ENCODE assay signal across 8 cellular contexts in genomic region chr19:58518261-58519086, GRCh38. TPM values are rescaled to one million over a fixed set of nuclear protein-coding genes. Genes with fewer than 3 reads are reported as not detected.
A peak's percentile ranks its signal among the peaks of the same experiment; 100 is the strongest.
DNase-seq lines count a peak whose midpoint lies in the region; ATAC-seq, FAIRE-seq and TF ChIP-seq lines count a peak whose summit lies in the region.

No MANE protein-coding gene starts in this region.

- peak overlapping the region; percentile 99 for H3K4me3 Mint-ChIP-seq in CD4-positive, alpha-beta T cell

- no peak overlapping the region; the same call in 1 of the 2 replicates for H2AFZ ChIP-seq in GM12878 (ENCODE audit: control insufficient read depth, low read depth, low read length)

- H3K4me1 ChIP-seq in GM12878 (ENCODE audit: control insufficient read depth, insufficient read depth, low read length), result peaks cover 23% of the 10 kb centered on the region
- peaks cover 2 to 18% of the 10 kb centered on the region in 2 donors for H3K4me1 ChIP-seq in lung (ENCODE audit: control insufficient read depth in 2 of 2, insufficient read depth in 2 of 2, low read length in 2 of 2)

- H3K36me3 ChIP-seq in GM12878 (ENCODE audit: control insufficient read depth in 2 of 2, insufficient read depth in 2 of 2, low read length in 1 of 2), result peaks cover 0 to 8% of the 10 kb centered on the region in 2 experiments; a peak in 3 of 4 replicates
- H3K36me3 ChIP-seq in lung (ENCODE audit: control insufficient read depth in 2 of 2, insufficient read depth in 2 of 2, low read length in 2 of 2), result peaks cover 0 to 16% of the 10 kb centered on the region in 2 donors

- H3K27ac ChIP-seq in CD4-positive, alpha-beta T cell (ENCODE audit: low read depth, low read length), result peak overlapping the region; percentile 87
- H3K27ac ChIP-seq in GM12878 (ENCODE audit: control insufficient read depth, insufficient read depth), result peak overlapping the region; percentile 88
- peak overlapping the region; percentile 91 to 94 for H3K27ac ChIP-seq in lung (ENCODE audit: low read depth in 1 of 2, low read length in 1 of 2)

- no peak for FAIRE-seq in GM12878 (lab: Jason Lieb, UNC)

- TF ChIP-seq CTCF in CD4-positive, alpha-beta T cell (IDR thresholded peaks at IDR 0.05), result no peak
- TF ChIP-seq CTCF in LNCAP (IDR thresholded peaks at IDR 0.05) (peak; percentile 12), GM12878 (IDR thresholded peaks at IDR 0.05 in 2 of 3, conservative IDR thresholded peaks at IDR 0.05 in 1 of 3; ENCODE audit: control insufficient read depth in 2 of 3, extremely low read depth in 1 of 3, insufficient read depth in 1 of 3, low read depth in 3 of 3, low read length in 3 of 3) (no peak), lung (IDR thresholded peaks at IDR 0.05; ENCODE audit: control extremely low read depth, extremely low read depth) (no peak)

- H3K4me3 ChIP-seq in GM12878 (peak overlapping the region; percentile 89), lung (peak overlapping the region; percentile 65)

- H3K9me3 Mint-ChIP-seq in CD4-positive, alpha-beta T cell, result no peaks in the 10 kb centered on the region

- intact Hi-C loops in CD4-positive, alpha-beta T cell (cut with DNase I, micrococcal nuclease), result loop anchor here (1.0 to 5.0 kb wide), 7 partner anchors 26 to 211 kb away; partner anchors contain the start of genes TRIM28 (in 2 of the 2), ERVK3-1 (in 1 of the 2) and ZSCAN22 (in 1 of the 2)
- intact Hi-C loops in GM12878 (cut with micrococcal nuclease; ENCODE audit: unreplicated experiment), result loop anchor here (1.0 to 5.0 kb wide), 4 partner anchors 42 to 191 kb away; partner anchors contain the start of genes MZF1, ZNF446, ZNF837 and ZSCAN22

- ATAC-seq in CD4-positive, alpha-beta T cell (ENCODE audit: poor library complexity), result no peak
- ATAC-seq in GM12878, result no peak
- ATAC-seq in lung (ENCODE audit: insufficient read depth, low FRiP score), result no peak

- 3% methylated on average over 22 of the region's 22 CpGs for WGBS in GM12878 (ENCODE audit: insufficient coverage, insufficient replicate concordance, low lambda C conversion rate, missing lambda C conversion rate)
- 6 to 9% methylated on average over 21 to 22 of the region's 22 CpGs for WGBS in lung, 2 donors

- H3K79me2 ChIP-seq in GM12878 (ENCODE audit: control insufficient read depth, insufficient read depth, low read length), result peaks cover 39% of the 10 kb centered on the region

- H3K36me3 Mint-ChIP-seq in CD4-positive, alpha-beta T cell (ENCODE audit: low read depth), result peaks cover 30% of the 10 kb centered on the region

- H3K4me1 Mint-ChIP-seq in CD4-positive, alpha-beta T cell (ENCODE audit: low read depth), result peaks cover 53% of the 10 kb centered on the region

- no peaks in the 10 kb centered on the region for H3K27me3 Mint-ChIP-seq in CD4-positive, alpha-beta T cell

- POLR2A ChIA-PET in CD4-positive, alpha-beta T cell (lab: Charles Lee), result interaction anchor here (0.7 to 3.5 kb wide), 12 partner anchors 17 to 335 kb away, joined by 3 to 56 read pairs (median 10); partner anchors contain the start of genes MZF1, TRIM28, UBE2M and ZNF274
- POLR2A ChIA-PET in GM12878 (lab: Charles Lee), result interaction anchor here (0.7 to 3.0 kb wide), 7 partner anchors 29 to 240 kb away, joined by 3 to 16 read pairs (median 5); partner anchors contain the start of genes CHMP2A and UBE2M

- H3K27ac Mint-ChIP-seq in CD4-positive, alpha-beta T cell, result peak overlapping the region; percentile 98

- no peaks in the 10 kb centered on the region for H4K20me1 ChIP-seq in GM12878 (ENCODE audit: control insufficient read depth, insufficient read depth)

- RAD21 ChIA-PET in GM12878 (lab: Charles Lee; ENCODE audit: unreplicated experiment), result interaction anchor here (0.6 to 4.0 kb wide), 4 partner anchors 35 to 137 kb away, joined by 3 to 50 read pairs (median 14); no protein-coding TSS in a partner anchor

- TF ChIP-seq EP300 in GM12878 (IDR thresholded peaks at IDR 0.05; ENCODE audit: borderline replicate concordance in 1 of 2, control insufficient read depth in 1 of 2, low read depth in 2 of 2, low read length in 2 of 2), result no peak

- H3K9ac ChIP-seq in GM12878 (ENCODE audit: control insufficient read depth, insufficient read depth, low read length), result peak overlapping the region; percentile 90

- SMC1A ChIA-PET in GM12878 (lab: Charles Lee; ENCODE audit: uncharacterized antibody, unreplicated experiment), result interaction anchor here (1.2 to 3.6 kb wide), 4 partner anchors 19 to 1019 kb away, joined by 3 to 43 read pairs (median 3); partner anchors contain the start of gene ZNF773

- no peak for TF ChIP-seq RAD21 in GM12878 (IDR thresholded peaks at IDR 0.05; ENCODE audit: insufficient read depth, low read depth, low read length)

- H3K9me3 ChIP-seq in CD4-positive, alpha-beta T cell (ENCODE audit: control insufficient read depth, low read length), result no peaks in the 10 kb centered on the region
- H3K9me3 ChIP-seq in GM12878 (replicated peaks; ENCODE audit: control insufficient read depth, insufficient read depth, low read length), result no peaks in the 10 kb centered on the region
- H3K9me3 ChIP-seq in lung (ENCODE audit: control insufficient read depth in 2 of 2, insufficient read depth in 1 of 2, low read length in 1 of 2), result no peaks in the 10 kb centered on the region

- CTCF ChIA-PET in CD4-positive, alpha-beta T cell (lab: Charles Lee), result interaction anchor here (1.1 to 4.7 kb wide), 12 partner anchors 18 to 156 kb away, joined by 3 to 60 read pairs (median 8); partner anchors contain the start of genes CHMP2A, TRIM28, UBE2M and ZNF324B
- CTCF ChIA-PET in GM12878 (lab: Yijun Ruan, JAX), result interaction anchor here (0.9 to 4.2 kb wide), 13 partner anchors 14 to 780 kb away, joined by 3 to 67 read pairs (median 8); partner anchors contain the start of genes CHMP2A, ZNF274, ZNF497 and ZSCAN22

- H3K27me3 ChIP-seq in CD4-positive, alpha-beta T cell (ENCODE audit: control insufficient read depth, insufficient read depth, low read length), result no peaks in the 10 kb centered on the region
- no peaks in the 10 kb centered on the region for H3K27me3 ChIP-seq in GM12878 (replicated peaks in 1 of 2; ENCODE audit: control insufficient read depth in 2 of 2, insufficient read depth in 2 of 2, low read length in 1 of 2)
- no peaks in the 10 kb centered on the region for H3K27me3 ChIP-seq in lung (ENCODE audit: control insufficient read depth, insufficient read depth)

- no peak for DNase-seq in CD4-positive, alpha-beta T cell
- DNase-seq in GM12878 (ENCODE audit: low read depth, low spot score) (no peak), lung (ENCODE audit: low spot score) (no peak), foreskin melanocyte (no peak), D341Med (ENCODE audit: low spot score) (no peak)
- no peak for DNase-seq in stimulated activated CD8-positive, alpha-beta memory T cell treated with anti-CD3 and anti-CD28 coated beads, Interleukin-4, amount 100 ng/mL, for 48 hours
- DNase-seq in activated CD4-positive, CD25-positive, alpha-beta regulatory T cell (lab: John Stamatoyannopoulos, UW), result no peak

- H3K4me2 ChIP-seq in GM12878 (ENCODE audit: control insufficient read depth, insufficient read depth), result peak overlapping the region; percentile 60

- in situ Hi-C loops in GM12878 (cut with MboI), result no loop called here

- no TSS peak for BruUV-seq in GM12878 (replicated peaks; lab: Mats Ljungman, UMichigan)

- 0 out of 2 replicates have a peak, but pooled peaks have one; percentile 3 for TF ChIP-seq POLR2A in GM12878 (IDR thresholded peaks at IDR 0.05; ENCODE audit: low read depth, low read length)

RNA-seq across cellular contexts. Expression of gene ZBTB45, which starts 1.1 kb away (rescaled TPM):
- 1 to 10 TPM; 5.7 to 6.3 TPM for total RNA-seq in CD4-positive, alpha-beta T cell
- total RNA-seq in GM12878 (2013; cell fraction: nucleolus; rRNA removed), result 15.6 and 15.7 TPM in 2 replicates
- total RNA-seq in GM12878 (2014; rRNA removed) (4.5 and 6.1 TPM in 2 replicates), GM12878 (2014; rRNA removed; fragmentation: Illumina TruSeq; extraction: Trizol) (1.2 and 1.7 TPM in 2 replicates), GM12878 (2021) (12.7 and 17.2 TPM in 2 replicates), lung (10 to 100 TPM in 1 of 2 donors, 1 to 10 TPM in 1; 6.0 to 20.2 TPM)
- 1.9 TPM for polyA plus RNA-seq in GM12878 (2011; ENCODE audit: low read depth)
- polyA plus RNA-seq in GM12878 (2011; rRNA removed) (0.72 and 2.4 TPM in 2 replicates), GM12878 (2014; fragmentation: Illumina TruSeq; extraction: Trizol) (0.13 and 1.2 TPM in 2 replicates), GM12878 (2014; fragmentation: Nextera tagmentation; extraction: Ambion mirVana) (under 1 TPM; 0.29 to 0.33 TPM), GM12878 (2014; rRNA removed) (7.7 and 8.0 TPM in 2 replicates), GM12878 (2016; fragmentation: Nextera tagmentation; extraction: Ambion mirVana) (10 to 100 TPM; 13.9 to 14.3 TPM), lung (1 to 10 TPM; 7.7 to 9.6 TPM)
- 4.0 and 5.1 TPM in 2 replicates for polyA plus RNA-seq in GM12878 (2011; cell fraction: cytosol; rRNA removed)
- polyA plus RNA-seq in GM12878 (2011; cell fraction: nucleus; rRNA removed), result 8.5 and 13.4 TPM in 2 replicates
- polyA plus RNA-seq in GM12878 (2012), result 10.1 TPM in 2 replicates
- 1.8 and 5.1 TPM in 2 replicates for polyA minus RNA-seq in GM12878 (2011; rRNA and poly(A)+ RNA removed)
- 3.8 and 4.0 TPM in 2 replicates for polyA minus RNA-seq in GM12878 (2011; cell fraction: cytosol; rRNA and poly(A)+ RNA removed)
- 7.6 and 15.4 TPM in 2 replicates for polyA minus RNA-seq in GM12878 (2011; cell fraction: nucleus; rRNA and poly(A)+ RNA removed)

RNA-seq across cellular contexts. Expression of gene SLC27A5, which starts 6.7 kb away (rescaled TPM):
- total RNA-seq in CD4-positive, alpha-beta T cell, result 1 to 10 TPM; 3.5 to 4.8 TPM
- total RNA-seq in GM12878 (2013; cell fraction: nucleolus; rRNA removed), result 20.5 and 26.7 TPM in 2 replicates
- 48.4 and 57.2 TPM in 2 replicates for total RNA-seq in GM12878 (2014; rRNA removed)
- total RNA-seq in GM12878 (2014; rRNA removed; fragmentation: Illumina TruSeq; extraction: Trizol), result 25.7 and 26.8 TPM in 2 replicates
- 31.2 and 31.5 TPM in 2 replicates for total RNA-seq in GM12878 (2021)
- polyA plus RNA-seq in GM12878 (2011; ENCODE audit: low read depth), result 28.8 TPM
- polyA plus RNA-seq in GM12878 (2011; rRNA removed), result 13.7 and 32.0 TPM in 2 replicates
- polyA plus RNA-seq in GM12878 (2011; cell fraction: cytosol; rRNA removed), result 64.9 and 72.7 TPM in 2 replicates
- polyA plus RNA-seq in GM12878 (2011; cell fraction: nucleus; rRNA removed), result 30.2 and 38.4 TPM in 2 replicates
- 36.9 and 38.7 TPM in 2 replicates for polyA plus RNA-seq in GM12878 (2012)
- polyA plus RNA-seq in GM12878 (2014; fragmentation: Illumina TruSeq; extraction: Trizol), result 5.7 and 21.2 TPM in 2 replicates
- polyA plus RNA-seq in GM12878 (2014; fragmentation: Nextera tagmentation; extraction: Ambion mirVana), result 100 to 1,000 TPM; 113 to 127 TPM
- polyA plus RNA-seq in GM12878 (2014; rRNA removed), result 55.7 and 62.9 TPM in 2 replicates
- 10 to 100 TPM; 25.8 to 28.6 TPM for polyA plus RNA-seq in GM12878 (2016; fragmentation: Nextera tagmentation; extraction: Ambion mirVana)
- polyA minus RNA-seq in GM12878 (2011; rRNA and poly(A)+ RNA removed), result 26.4 and 33.4 TPM in 2 replicates
- 7.6 and 12.6 TPM in 2 replicates for polyA minus RNA-seq in GM12878 (2011; cell fraction: cytosol; rRNA and poly(A)+ RNA removed)
- polyA minus RNA-seq in GM12878 (2011; cell fraction: nucleus; rRNA and poly(A)+ RNA removed), result 13.8 and 24.1 TPM in 2 replicates
- 10 to 100 TPM in 1 of 2 donors, 1 to 10 TPM in 1; 7.9 to 11.3 TPM for total RNA-seq in lung
- polyA plus RNA-seq in lung, result 10 to 100 TPM; 14.6 to 19.0 TPM

RNA-seq across cellular contexts. Expression of gene TRIM28, which starts 25.4 kb away (rescaled TPM):
- 100 to 1,000 TPM; 549 to 553 TPM for total RNA-seq in CD4-positive, alpha-beta T cell
- total RNA-seq in GM12878 (2013; cell fraction: nucleolus; rRNA removed), result 166 and 167 TPM in 2 replicates
- 569 and 650 TPM in 2 replicates for total RNA-seq in GM12878 (2014; rRNA removed)
- total RNA-seq in GM12878 (2014; rRNA removed; fragmentation: Illumina TruSeq; extraction: Trizol), result 256 and 311 TPM in 2 replicates
- total RNA-seq in GM12878 (2021), result 492 and 503 TPM in 2 replicates
- 313 TPM for polyA plus RNA-seq in GM12878 (2011; ENCODE audit: low read depth)
- 167 and 420 TPM in 2 replicates for polyA plus RNA-seq in GM12878 (2011; rRNA removed)
- 459 and 854 TPM in 2 replicates for polyA plus RNA-seq in GM12878 (2011; cell fraction: cytosol; rRNA removed)
- polyA plus RNA-seq in GM12878 (2011; cell fraction: nucleus; rRNA removed), result 1,223 and 1,590 TPM in 2 replicates
- 410 and 474 TPM in 2 replicates for polyA plus RNA-seq in GM12878 (2012)
- polyA plus RNA-seq in GM12878 (2014; fragmentation: Illumina TruSeq; extraction: Trizol), result 147 and 280 TPM in 2 replicates
- 10 to 100 TPM in 1 of 2 experiments, 1 to 10 TPM in 1; 5.0 to 32.5 TPM for polyA plus RNA-seq in GM12878 (2014; fragmentation: Nextera tagmentation; extraction: Ambion mirVana)
- 363 and 502 TPM in 2 replicates for polyA plus RNA-seq in GM12878 (2014; rRNA removed)
- 10 to 100 TPM; 82.9 to 91.1 TPM for polyA plus RNA-seq in GM12878 (2016; fragmentation: Nextera tagmentation; extraction: Ambion mirVana)
- 1,048 and 1,483 TPM in 2 replicates for polyA minus RNA-seq in GM12878 (2011; rRNA and poly(A)+ RNA removed)
- polyA minus RNA-seq in GM12878 (2011; cell fraction: cytosol; rRNA and poly(A)+ RNA removed), result 474 and 545 TPM in 2 replicates
- 282 and 438 TPM in 2 replicates for polyA minus RNA-seq in GM12878 (2011; cell fraction: nucleus; rRNA and poly(A)+ RNA removed)
- total RNA-seq in lung, result 100 to 1,000 TPM; 171 to 250 TPM
- 100 to 1,000 TPM; 175 to 188 TPM for polyA plus RNA-seq in lung

RNA-seq across cellular contexts. Expression of gene CHMP2A, which starts 36.4 kb away (rescaled TPM):
- total RNA-seq in CD4-positive, alpha-beta T cell, result 10 to 100 TPM; 60.5 to 62.4 TPM
- 14.9 and 17.2 TPM in 2 replicates for total RNA-seq in GM12878 (2013; cell fraction: nucleolus; rRNA removed)
- total RNA-seq in GM12878 (2014; rRNA removed), result 89.3 and 92.8 TPM in 2 replicates
- total RNA-seq in GM12878 (2014; rRNA removed; fragmentation: Illumina TruSeq; extraction: Trizol), result 89.3 and 95.0 TPM in 2 replicates
- total RNA-seq in GM12878 (2021), result 98.5 and 105 TPM in 2 replicates
- polyA plus RNA-seq in GM12878 (2011; ENCODE audit: low read depth), result 83.1 TPM
- polyA plus RNA-seq in GM12878 (2011; rRNA removed), result 92.3 and 102 TPM in 2 replicates
- polyA plus RNA-seq in GM12878 (2011; cell fraction: cytosol; rRNA removed), result 130 and 146 TPM in 2 replicates
- polyA plus RNA-seq in GM12878 (2011; cell fraction: nucleus; rRNA removed), result 107 and 114 TPM in 2 replicates
- polyA plus RNA-seq in GM12878 (2012), result 117 and 138 TPM in 2 replicates
- polyA plus RNA-seq in GM12878 (2014; fragmentation: Illumina TruSeq; extraction: Trizol), result 85.9 and 117 TPM in 2 replicates
- polyA plus RNA-seq in GM12878 (2014; fragmentation: Nextera tagmentation; extraction: Ambion mirVana), result 100 to 1,000 TPM in 1 of 2 experiments, 10 to 100 TPM in 1; 69.5 to 117 TPM
- polyA plus RNA-seq in GM12878 (2014; rRNA removed), result 168 and 172 TPM in 2 replicates
- 100 to 1,000 TPM; 136 to 147 TPM for polyA plus RNA-seq in GM12878 (2016; fragmentation: Nextera tagmentation; extraction: Ambion mirVana)
- polyA minus RNA-seq in GM12878 (2011; rRNA and poly(A)+ RNA removed), result 101 and 130 TPM in 2 replicates
- 36.1 and 36.4 TPM in 2 replicates for polyA minus RNA-seq in GM12878 (2011; cell fraction: cytosol; rRNA and poly(A)+ RNA removed)
- 20.6 and 31.1 TPM in 2 replicates for polyA minus RNA-seq in GM12878 (2011; cell fraction: nucleus; rRNA and poly(A)+ RNA removed)
- total RNA-seq in lung, result 100 to 1,000 TPM in 1 of 2 donors, 10 to 100 TPM in 1; 87.7 to 156 TPM
- polyA plus RNA-seq in lung, result 100 to 1,000 TPM; 227 to 309 TPM

RNA-seq across cellular contexts. Expression of gene UBE2M, which starts 39.9 kb away (rescaled TPM):
- 10 to 100 TPM; 29.0 to 31.0 TPM for total RNA-seq in CD4-positive, alpha-beta T cell
- 10.2 and 13.8 TPM in 2 replicates for total RNA-seq in GM12878 (2013; cell fraction: nucleolus; rRNA removed)
- total RNA-seq in GM12878 (2014; rRNA removed) (68.6 and 95.2 TPM in 2 replicates), GM12878 (2014; rRNA removed; fragmentation: Illumina TruSeq; extraction: Trizol) (61.7 and 66.8 TPM in 2 replicates), GM12878 (2021) (100 and 105 TPM in 2 replicates), lung (10 to 100 TPM; 25.9 to 55.6 TPM)
- 73.3 TPM for polyA plus RNA-seq in GM12878 (2011; ENCODE audit: low read depth)
- polyA plus RNA-seq in GM12878 (2011; rRNA removed) (55.6 and 92.7 TPM in 2 replicates), GM12878 (2014; fragmentation: Illumina TruSeq; extraction: Trizol) (105 and 127 TPM in 2 replicates), GM12878 (2014; fragmentation: Nextera tagmentation; extraction: Ambion mirVana) (1 to 10 TPM; 1.4 to 1.7 TPM), GM12878 (2014; rRNA removed) (81.0 and 87.0 TPM in 2 replicates), GM12878 (2016; fragmentation: Nextera tagmentation; extraction: Ambion mirVana) (10 to 100 TPM in 1 of 2 experiments, 1 to 10 TPM in 1; 9.6 to 11.3 TPM), lung (10 to 100 TPM; 55.7 to 60.7 TPM)
- 70.2 and 75.4 TPM in 2 replicates for polyA plus RNA-seq in GM12878 (2011; cell fraction: cytosol; rRNA removed)
- polyA plus RNA-seq in GM12878 (2011; cell fraction: nucleus; rRNA removed), result 82.4 and 83.2 TPM in 2 replicates
- 67.6 and 88.6 TPM in 2 replicates for polyA plus RNA-seq in GM12878 (2012)
- polyA minus RNA-seq in GM12878 (2011; rRNA and poly(A)+ RNA removed), result 66.9 and 72.9 TPM in 2 replicates
- polyA minus RNA-seq in GM12878 (2011; cell fraction: cytosol; rRNA and poly(A)+ RNA removed), result 25.3 and 33.7 TPM in 2 replicates
- 17.0 and 18.6 TPM in 2 replicates for polyA minus RNA-seq in GM12878 (2011; cell fraction: nucleus; rRNA and poly(A)+ RNA removed)
